In the genomic region with DNA sequence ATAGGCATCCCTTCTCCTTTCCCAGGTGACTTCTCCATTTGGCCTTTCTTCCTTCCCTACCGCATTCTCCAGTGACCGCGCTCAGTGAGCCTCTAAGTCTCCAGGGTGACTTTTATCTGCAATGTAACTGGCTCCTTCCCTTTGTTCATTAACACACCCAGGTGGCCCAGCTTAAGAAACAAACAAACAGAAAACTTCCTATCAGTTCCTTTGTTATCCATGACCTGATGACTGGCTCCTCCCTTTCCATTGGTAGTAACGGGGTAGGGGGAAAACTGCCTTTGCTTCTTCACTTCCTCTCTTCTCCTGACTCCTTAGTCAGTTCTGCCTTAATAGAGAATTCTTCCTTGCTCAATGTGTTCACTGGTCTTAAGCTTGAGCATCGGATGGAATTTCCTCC, we compare ENCODE assay signal across 1 cellular context.
TF ChIP-seq lines count a peak whose summit lies in the region.

No MANE protein-coding gene starts in this region.

TF ChIP-seq in H1, 55 proteins besides CTCF, POLR2A, EP300 and RAD21 (continued from another document):
- TF ChIP-seq CBX5 (IDR thresholded peaks at IDR 0.05; ENCODE audit: low read depth, low read length) (no peak), BRCA1 (IDR thresholded peaks at IDR 0.05; ENCODE audit: low read depth, low read length) (no peak)
- TF ChIP-seq, protein P1, sequence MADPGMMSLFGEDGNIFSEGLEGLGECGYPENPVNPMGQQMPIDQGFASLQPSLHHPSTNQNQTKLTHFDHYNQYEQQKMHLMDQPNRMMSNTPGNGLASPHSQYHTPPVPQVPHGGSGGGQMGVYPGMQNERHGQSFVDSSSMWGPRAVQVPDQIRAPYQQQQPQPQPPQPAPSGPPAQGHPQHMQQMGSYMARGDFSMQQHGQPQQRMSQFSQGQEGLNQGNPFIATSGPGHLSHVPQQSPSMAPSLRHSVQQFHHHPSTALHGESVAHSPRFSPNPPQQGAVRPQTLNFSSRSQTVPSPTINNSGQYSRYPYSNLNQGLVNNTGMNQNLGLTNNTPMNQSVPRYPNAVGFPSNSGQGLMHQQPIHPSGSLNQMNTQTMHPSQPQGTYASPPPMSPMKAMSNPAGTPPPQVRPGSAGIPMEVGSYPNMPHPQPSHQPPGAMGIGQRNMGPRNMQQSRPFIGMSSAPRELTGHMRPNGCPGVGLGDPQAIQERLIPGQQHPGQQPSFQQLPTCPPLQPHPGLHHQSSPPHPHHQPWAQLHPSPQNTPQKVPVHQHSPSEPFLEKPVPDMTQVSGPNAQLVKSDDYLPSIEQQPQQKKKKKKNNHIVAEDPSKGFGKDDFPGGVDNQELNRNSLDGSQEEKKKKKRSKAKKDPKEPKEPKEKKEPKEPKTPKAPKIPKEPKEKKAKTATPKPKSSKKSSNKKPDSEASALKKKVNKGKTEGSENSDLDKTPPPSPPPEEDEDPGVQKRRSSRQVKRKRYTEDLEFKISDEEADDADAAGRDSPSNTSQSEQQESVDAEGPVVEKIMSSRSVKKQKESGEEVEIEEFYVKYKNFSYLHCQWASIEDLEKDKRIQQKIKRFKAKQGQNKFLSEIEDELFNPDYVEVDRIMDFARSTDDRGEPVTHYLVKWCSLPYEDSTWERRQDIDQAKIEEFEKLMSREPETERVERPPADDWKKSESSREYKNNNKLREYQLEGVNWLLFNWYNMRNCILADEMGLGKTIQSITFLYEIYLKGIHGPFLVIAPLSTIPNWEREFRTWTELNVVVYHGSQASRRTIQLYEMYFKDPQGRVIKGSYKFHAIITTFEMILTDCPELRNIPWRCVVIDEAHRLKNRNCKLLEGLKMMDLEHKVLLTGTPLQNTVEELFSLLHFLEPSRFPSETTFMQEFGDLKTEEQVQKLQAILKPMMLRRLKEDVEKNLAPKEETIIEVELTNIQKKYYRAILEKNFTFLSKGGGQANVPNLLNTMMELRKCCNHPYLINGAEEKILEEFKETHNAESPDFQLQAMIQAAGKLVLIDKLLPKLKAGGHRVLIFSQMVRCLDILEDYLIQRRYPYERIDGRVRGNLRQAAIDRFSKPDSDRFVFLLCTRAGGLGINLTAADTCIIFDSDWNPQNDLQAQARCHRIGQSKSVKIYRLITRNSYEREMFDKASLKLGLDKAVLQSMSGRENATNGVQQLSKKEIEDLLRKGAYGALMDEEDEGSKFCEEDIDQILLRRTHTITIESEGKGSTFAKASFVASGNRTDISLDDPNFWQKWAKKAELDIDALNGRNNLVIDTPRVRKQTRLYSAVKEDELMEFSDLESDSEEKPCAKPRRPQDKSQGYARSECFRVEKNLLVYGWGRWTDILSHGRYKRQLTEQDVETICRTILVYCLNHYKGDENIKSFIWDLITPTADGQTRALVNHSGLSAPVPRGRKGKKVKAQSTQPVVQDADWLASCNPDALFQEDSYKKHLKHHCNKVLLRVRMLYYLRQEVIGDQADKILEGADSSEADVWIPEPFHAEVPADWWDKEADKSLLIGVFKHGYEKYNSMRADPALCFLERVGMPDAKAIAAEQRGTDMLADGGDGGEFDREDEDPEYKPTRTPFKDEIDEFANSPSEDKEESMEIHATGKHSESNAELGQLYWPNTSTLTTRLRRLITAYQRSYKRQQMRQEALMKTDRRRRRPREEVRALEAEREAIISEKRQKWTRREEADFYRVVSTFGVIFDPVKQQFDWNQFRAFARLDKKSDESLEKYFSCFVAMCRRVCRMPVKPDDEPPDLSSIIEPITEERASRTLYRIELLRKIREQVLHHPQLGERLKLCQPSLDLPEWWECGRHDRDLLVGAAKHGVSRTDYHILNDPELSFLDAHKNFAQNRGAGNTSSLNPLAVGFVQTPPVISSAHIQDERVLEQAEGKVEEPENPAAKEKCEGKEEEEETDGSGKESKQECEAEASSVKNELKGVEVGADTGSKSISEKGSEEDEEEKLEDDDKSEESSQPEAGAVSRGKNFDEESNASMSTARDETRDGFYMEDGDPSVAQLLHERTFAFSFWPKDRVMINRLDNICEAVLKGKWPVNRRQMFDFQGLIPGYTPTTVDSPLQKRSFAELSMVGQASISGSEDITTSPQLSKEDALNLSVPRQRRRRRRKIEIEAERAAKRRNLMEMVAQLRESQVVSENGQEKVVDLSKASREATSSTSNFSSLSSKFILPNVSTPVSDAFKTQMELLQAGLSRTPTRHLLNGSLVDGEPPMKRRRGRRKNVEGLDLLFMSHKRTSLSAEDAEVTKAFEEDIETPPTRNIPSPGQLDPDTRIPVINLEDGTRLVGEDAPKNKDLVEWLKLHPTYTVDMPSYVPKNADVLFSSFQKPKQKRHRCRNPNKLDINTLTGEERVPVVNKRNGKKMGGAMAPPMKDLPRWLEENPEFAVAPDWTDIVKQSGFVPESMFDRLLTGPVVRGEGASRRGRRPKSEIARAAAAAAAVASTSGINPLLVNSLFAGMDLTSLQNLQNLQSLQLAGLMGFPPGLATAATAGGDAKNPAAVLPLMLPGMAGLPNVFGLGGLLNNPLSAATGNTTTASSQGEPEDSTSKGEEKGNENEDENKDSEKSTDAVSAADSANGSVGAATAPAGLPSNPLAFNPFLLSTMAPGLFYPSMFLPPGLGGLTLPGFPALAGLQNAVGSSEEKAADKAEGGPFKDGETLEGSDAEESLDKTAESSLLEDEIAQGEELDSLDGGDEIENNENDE (IDR thresholded peaks at IDR 0.05; ENCODE audit: insufficient replicate concordance, low read length): no peak
